In the genomic region with DNA sequence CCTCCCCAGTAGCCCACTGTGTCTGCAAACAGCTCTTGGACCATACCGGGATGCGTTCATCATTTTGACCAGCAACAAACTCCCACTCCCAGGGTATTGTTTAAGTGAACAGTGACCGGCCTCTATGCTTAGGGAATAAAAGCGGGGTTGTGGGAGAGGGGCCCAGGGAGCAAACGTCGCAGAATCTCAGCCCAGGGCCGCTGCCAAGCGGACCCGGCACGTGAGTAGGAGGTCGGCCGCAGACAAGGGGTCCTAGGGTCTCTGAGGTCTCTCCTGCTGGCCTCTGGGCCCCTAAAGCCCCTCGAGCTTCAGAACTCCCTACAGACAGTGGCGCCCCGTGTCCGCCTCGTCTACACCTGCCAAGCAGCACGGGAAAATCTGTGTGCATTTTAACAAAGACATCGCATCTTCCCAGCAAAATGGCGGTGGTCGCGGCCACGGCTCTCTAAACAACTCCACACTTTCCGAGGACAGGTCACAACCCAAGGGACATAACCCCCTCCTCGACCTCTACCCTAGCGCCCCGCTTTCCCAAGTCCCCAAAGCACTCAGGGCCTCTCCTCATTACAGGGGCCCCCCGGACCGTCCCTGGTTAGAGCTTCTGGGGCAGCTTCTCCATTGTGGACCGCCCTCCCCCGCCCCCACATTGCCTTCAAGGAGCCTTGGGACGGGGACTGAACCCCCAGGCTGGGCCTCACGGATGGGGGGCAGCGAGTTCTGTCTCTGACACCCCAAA, we compare ENCODE assay signal across 1 cellular context.
TF ChIP-seq lines count a peak whose summit lies in the region.

No MANE protein-coding gene starts in this region.

TF ChIP-seq in endothelial cell of umbilical vein, 7 proteins besides CTCF, POLR2A, EP300 and RAD21 (continued from another document):
- TF ChIP-seq POLR2AphosphoS5 (IDR thresholded peaks at IDR 0.05; ENCODE audit: insufficient read depth, low read depth, low read length): no peak
TF ChIP-seq in endothelial cell of umbilical vein: peak in this region for 0.
